9 cellular contexts compared by ENCODE assay signal in the genomic region with DNA sequence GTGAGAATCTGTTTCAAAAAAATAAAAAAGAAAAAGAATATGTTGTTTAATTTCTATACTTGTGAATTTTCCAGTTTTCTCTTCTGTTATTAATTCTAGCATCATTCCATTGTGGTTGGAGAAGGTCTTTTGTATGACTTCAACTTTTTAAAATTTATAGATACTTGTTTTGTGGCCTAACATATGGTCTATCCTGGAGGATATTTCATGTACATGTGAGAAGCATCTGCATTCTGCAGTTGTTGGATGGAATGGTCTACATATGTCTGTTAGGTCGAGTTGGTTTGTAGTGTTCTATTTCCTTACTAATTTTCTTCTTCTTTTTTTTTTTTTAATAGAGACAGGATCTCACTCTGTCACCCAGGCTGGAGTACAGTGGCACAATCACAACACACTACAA. TPM values are rescaled to one million over a fixed set of nuclear protein-coding genes. Genes with fewer than 3 reads are reported as not detected.
"Had no signal": no experiment of that assay in that cellular context is flagged by ENCODE, and none has a peak within 500 bp of the region (broad histone marks: within the 10 kb centered on the region; RNA-seq: fewer than 3 reads in every experiment).

No MANE protein-coding gene starts in this region.

- DNase-seq: GM23248, GOT3, H7, HFFc6, KBM-7 had no signal

- H3K9me3 ChIP-seq: HAP-1 had no signal

- ATAC-seq: HCT116, HepG2 had no signal

- H3K27ac Mint-ChIP-seq: HFFc6, IgD-negative memory B cell had no signal

- H3K4me3 ChIP-seq: GM23248, HAP-1 had no signal

- H3K9me3 Mint-ChIP-seq: HFFc6, IgD-negative memory B cell had no signal

- H3K27me3 Mint-ChIP-seq: IgD-negative memory B cell had no signal

- H3K36me3 ChIP-seq: HAP-1 had no signal

- H3K4me3 Mint-ChIP-seq: HFFc6, IgD-negative memory B cell had no signal

RNA-seq across cellular contexts. Expression of gene MAP1A, which starts 35.6 kb away (rescaled TPM):
- polyA plus RNA-seq: IgD-negative memory B cell had no signal

RNA-seq across cellular contexts. Expression of gene CKMT1B, which starts 40.8 kb away (rescaled TPM):
- polyA plus RNA-seq: GM23248, IgD-negative memory B cell had no signal
